8 cellular contexts compared by ENCODE assay signal in genomic region chr6:90284745-90285481, GRCh38. TPM values are rescaled to one million over a fixed set of nuclear protein-coding genes. Genes with fewer than 3 reads are reported as not detected.
DNase-seq lines count a peak whose midpoint lies in the region; ATAC-seq, FAIRE-seq and TF ChIP-seq lines count a peak whose summit lies in the region.

No MANE protein-coding gene starts in this region.

- H3K27me3 ChIP-seq in adrenal gland (no peaks in the 10 kb centered on the region), thoracic aorta (replicated peaks; ENCODE audit: insufficient read depth) (no peaks in the 10 kb centered on the region)

- intact Hi-C loops in adrenal gland (cut with DNase I), result no loop called here

- H3K9me3 ChIP-seq in adrenal gland (replicated peaks in 1 of 3) (no peaks in the 10 kb centered on the region), thoracic aorta (no peaks in the 10 kb centered on the region)

- H3K27ac Mint-ChIP-seq in IgD-negative memory B cell, result peak overlapping the region; percentile 95 to 98 (median 97)

- H3K4me1 ChIP-seq in adrenal gland (replicated peaks in 1 of 2) (peaks cover 8 to 23% of the 10 kb centered on the region in 2 donors), thoracic aorta (ENCODE audit: control insufficient read depth in 1 of 2, low read depth in 2 of 2) (peaks cover 14 to 22% of the 10 kb centered on the region in 2 donors)

- H3K4me1 Mint-ChIP-seq in IgD-negative memory B cell, result peaks cover 46 to 62% (median 61%) of the 10 kb centered on the region in 3 donors

- H3K27me3 Mint-ChIP-seq in IgD-negative memory B cell, result peaks cover 5% of the 10 kb centered on the region

- FAIRE-seq in GM12892 (lab: Jason Lieb, UNC) (peak; percentile 88), islet of Langerhans (lab: Jason Lieb, UNC) (peak; percentile 74)

- H3K4me3 Mint-ChIP-seq in IgD-negative memory B cell, result peak overlapping the region; percentile 74 to 92 (median 88)

- ATAC-seq in GM21619 (IDR thresholded peaks at IDR 0.05; ENCODE audit: unreplicated experiment), result peak; percentile 70
- no peak for ATAC-seq in thoracic aorta (ENCODE audit: insufficient number of reproducible peaks, low FRiP score, low read depth)

- TF ChIP-seq CTCF in adrenal gland (IDR thresholded peaks at IDR 0.05), result no peak
- TF ChIP-seq CTCF in thoracic aorta (IDR thresholded peaks at IDR 0.05), result no peak

- TF ChIP-seq POLR2A in GM12892 (IDR thresholded peaks at IDR 0.05; ENCODE audit: low read depth, low read length) (no peak), adrenal gland (IDR thresholded peaks at IDR 0.05) (no peak)

- peaks cover 5% of the 10 kb centered on the region for H3K36me3 Mint-ChIP-seq in IgD-negative memory B cell

- no peaks in the 10 kb centered on the region for H3K36me3 ChIP-seq in adrenal gland (replicated peaks in 1 of 2)
- H3K36me3 ChIP-seq in thoracic aorta, result no peaks in the 10 kb centered on the region

- H3K27ac ChIP-seq in adrenal gland, result peak overlapping the region in 4 of 5 donors; percentile 9 to 75 (median 58)
- H3K27ac ChIP-seq in thoracic aorta, result peak overlapping the region; percentile 28 to 34

- DNase-seq in GM12892 (ENCODE audit: insufficient read length) (no peak), adrenal gland (peak in 1 of 7 donors; percentile 25), thoracic aorta (ENCODE audit: low spot score) (no peak), NCI-H146 treated with DMSO at 0.1 percent for 48 hours (lab: John Stamatoyannopoulos, UW; ENCODE audit: unreplicated experiment) (no peak)
- DNase-seq in activated CD8-positive, alpha-beta memory T cell treated with anti-CD3 and anti-CD28 coated beads, Interleukin-2, amount 50 U/mL, for 4 hours, result no peak

- H3K4me3 ChIP-seq in adrenal gland (peak overlapping the region in 1 of 4 donors; percentile 60), thoracic aorta (peak overlapping the region; percentile 54)

- H3K9me3 Mint-ChIP-seq in IgD-negative memory B cell, result peaks cover 0 to 2% (median 0%) of the 10 kb centered on the region in 3 donors

- 5 to 12% (median 10%) methylated on average over 7 of the region's 7 CpGs for WGBS in adrenal gland, 4 donors

RNA-seq across cellular contexts. Expression of gene BACH2, which starts 11.7 kb away (rescaled TPM):
- polyA plus RNA-seq in GM12892 (2012; ENCODE audit: missing spikeins), result 0.02 TPM
- polyA plus RNA-seq in IgD-negative memory B cell, result 21.2 TPM
- 1 to 10 TPM in 5 of 8 donors, under 1 TPM in 3; 0.17 to 2.9 (median 1.3) TPM for total RNA-seq in adrenal gland
- polyA plus RNA-seq in adrenal gland, result under 1 TPM; 0.08 to 0.13 (median 0.09) TPM
- total RNA-seq in thoracic aorta, result 10 to 100 TPM in 1 of 2 donors, 1 to 10 TPM in 1; 6.1 to 17.8 TPM
